2 cellular contexts compared by ENCODE assay signal in the genomic region with DNA sequence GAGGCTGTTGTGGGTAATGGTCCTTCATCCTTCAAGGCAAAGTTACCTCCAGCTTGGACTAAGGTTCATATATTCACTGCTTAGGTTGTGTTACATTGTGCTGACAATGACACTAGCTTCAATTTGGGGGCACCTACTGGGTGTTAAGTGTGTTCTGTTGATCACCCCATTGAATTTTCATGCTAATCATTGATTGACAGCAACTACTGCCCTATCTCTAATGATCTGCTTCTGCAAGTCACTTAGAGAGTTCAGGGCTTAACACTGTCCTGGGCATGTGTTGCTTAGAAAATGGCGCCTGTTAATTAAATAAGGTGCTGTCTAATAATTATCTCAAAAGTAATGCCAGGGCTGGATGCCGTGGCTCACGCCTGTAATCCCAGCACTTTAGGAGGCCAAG.
A peak's percentile ranks its signal among the peaks of the same experiment; 100 is the strongest.
TF ChIP-seq lines count a peak whose summit lies in the region.

No MANE protein-coding gene starts in this region.

TF ChIP-seq in GM23338, 12 proteins besides CTCF, POLR2A, EP300 and RAD21 (continues in another document):
- no peak for TF ChIP-seq EZH2phosphoT487 (IDR thresholded peaks at IDR 0.05; ENCODE audit: unreplicated experiment)
- TF ChIP-seq ZNF331 (CRISPR knock-in tag; IDR thresholded peaks at IDR 0.05; ENCODE audit: low read depth) = no peak
- no peak for TF ChIP-seq EZH2 (IDR thresholded peaks at IDR 0.05; ENCODE audit: low read depth, unreplicated experiment)
- no peak for TF ChIP-seq STAT1 (IDR thresholded peaks at IDR 0.05; ENCODE audit: unreplicated experiment)
- TF ChIP-seq, protein P1, sequence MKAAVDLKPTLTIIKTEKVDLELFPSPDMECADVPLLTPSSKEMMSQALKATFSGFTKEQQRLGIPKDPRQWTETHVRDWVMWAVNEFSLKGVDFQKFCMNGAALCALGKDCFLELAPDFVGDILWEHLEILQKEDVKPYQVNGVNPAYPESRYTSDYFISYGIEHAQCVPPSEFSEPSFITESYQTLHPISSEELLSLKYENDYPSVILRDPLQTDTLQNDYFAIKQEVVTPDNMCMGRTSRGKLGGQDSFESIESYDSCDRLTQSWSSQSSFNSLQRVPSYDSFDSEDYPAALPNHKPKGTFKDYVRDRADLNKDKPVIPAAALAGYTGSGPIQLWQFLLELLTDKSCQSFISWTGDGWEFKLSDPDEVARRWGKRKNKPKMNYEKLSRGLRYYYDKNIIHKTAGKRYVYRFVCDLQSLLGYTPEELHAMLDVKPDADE (IDR thresholded peaks at IDR 0.05) = no peak
- TF ChIP-seq JUNB (IDR thresholded peaks at IDR 0.05; ENCODE audit: unreplicated experiment) = no peak
- no peak for TF ChIP-seq NANOG (IDR thresholded peaks at IDR 0.05; ENCODE audit: borderline replicate concordance)
- TF ChIP-seq CREB1 (CRISPR knock-in tag; IDR thresholded peaks at IDR 0.05; ENCODE audit: low read depth) = no peak
- no peak for TF ChIP-seq POLR2AphosphoS5 (IDR thresholded peaks at IDR 0.05; ENCODE audit: low read depth)
- TF ChIP-seq, protein P2, sequence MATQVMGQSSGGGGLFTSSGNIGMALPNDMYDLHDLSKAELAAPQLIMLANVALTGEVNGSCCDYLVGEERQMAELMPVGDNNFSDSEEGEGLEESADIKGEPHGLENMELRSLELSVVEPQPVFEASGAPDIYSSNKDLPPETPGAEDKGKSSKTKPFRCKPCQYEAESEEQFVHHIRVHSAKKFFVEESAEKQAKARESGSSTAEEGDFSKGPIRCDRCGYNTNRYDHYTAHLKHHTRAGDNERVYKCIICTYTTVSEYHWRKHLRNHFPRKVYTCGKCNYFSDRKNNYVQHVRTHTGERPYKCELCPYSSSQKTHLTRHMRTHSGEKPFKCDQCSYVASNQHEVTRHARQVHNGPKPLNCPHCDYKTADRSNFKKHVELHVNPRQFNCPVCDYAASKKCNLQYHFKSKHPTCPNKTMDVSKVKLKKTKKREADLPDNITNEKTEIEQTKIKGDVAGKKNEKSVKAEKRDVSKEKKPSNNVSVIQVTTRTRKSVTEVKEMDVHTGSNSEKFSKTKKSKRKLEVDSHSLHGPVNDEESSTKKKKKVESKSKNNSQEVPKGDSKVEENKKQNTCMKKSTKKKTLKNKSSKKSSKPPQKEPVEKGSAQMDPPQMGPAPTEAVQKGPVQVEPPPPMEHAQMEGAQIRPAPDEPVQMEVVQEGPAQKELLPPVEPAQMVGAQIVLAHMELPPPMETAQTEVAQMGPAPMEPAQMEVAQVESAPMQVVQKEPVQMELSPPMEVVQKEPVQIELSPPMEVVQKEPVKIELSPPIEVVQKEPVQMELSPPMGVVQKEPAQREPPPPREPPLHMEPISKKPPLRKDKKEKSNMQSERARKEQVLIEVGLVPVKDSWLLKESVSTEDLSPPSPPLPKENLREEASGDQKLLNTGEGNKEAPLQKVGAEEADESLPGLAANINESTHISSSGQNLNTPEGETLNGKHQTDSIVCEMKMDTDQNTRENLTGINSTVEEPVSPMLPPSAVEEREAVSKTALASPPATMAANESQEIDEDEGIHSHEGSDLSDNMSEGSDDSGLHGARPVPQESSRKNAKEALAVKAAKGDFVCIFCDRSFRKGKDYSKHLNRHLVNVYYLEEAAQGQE (IDR thresholded peaks at IDR 0.05; ENCODE audit: unreplicated experiment) = no peak

TF ChIP-seq in GM12878, 131 proteins besides CTCF, POLR2A, EP300 and RAD21:
- TF ChIP-seq RCOR1 (conservative IDR thresholded peaks at IDR 0.05; ENCODE audit: low read depth, low read length) = no peak
- TF ChIP-seq EED (IDR thresholded peaks at IDR 0.05; ENCODE audit: low read depth) = no peak
- TF ChIP-seq PKNOX1 (IDR thresholded peaks at IDR 0.05) = peak; percentile 86
- TF ChIP-seq MXI1 (IDR thresholded peaks at IDR 0.05; ENCODE audit: low read depth, low read length) = no peak
